23 cellular contexts compared by ENCODE assay signal in the genomic region with DNA sequence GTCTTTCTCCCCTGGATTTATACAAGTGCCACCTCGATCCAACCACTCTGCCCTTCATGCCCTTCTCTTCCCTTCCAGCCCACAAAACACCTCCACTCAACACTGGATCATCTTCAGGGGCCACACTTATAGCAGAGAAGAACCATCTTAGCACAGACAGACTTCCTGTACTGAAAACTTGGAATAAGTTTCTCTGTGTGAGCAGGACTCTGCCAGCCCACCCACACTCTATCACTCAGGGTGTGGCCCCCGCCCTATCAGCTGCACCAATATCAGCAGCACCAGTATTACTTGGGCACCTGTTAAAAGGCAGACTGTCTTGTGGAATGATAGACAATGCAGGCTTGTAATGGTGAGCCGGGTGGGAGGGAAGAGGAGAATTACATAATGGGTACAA.
DNase-seq lines count a peak whose midpoint lies in the region; ATAC-seq and TF ChIP-seq lines count a peak whose summit lies in the region.
"Had no signal": no experiment of that assay in that cellular context is flagged by ENCODE, and none has a peak within 500 bp of the region (broad histone marks: within the 10 kb centered on the region; RNA-seq: fewer than 3 reads in every experiment).

No MANE protein-coding gene starts in this region.

- peaks cover 84% of the 10 kb centered on the region for H3K4me1 Mint-ChIP-seq in activated CD4-positive, alpha-beta T cell treated with anti-CD3 and anti-CD28 coated beads for 36 hours
- peaks cover 82% of the 10 kb centered on the region for H3K4me1 Mint-ChIP-seq in activated naive CD8-positive, alpha-beta T cell treated with anti-CD3 and anti-CD28 coated beads for 36 hours
- H3K4me1 Mint-ChIP-seq in natural killer cell treated with Interleukin-12 subunit alpha and Interleukin-12 subunit beta and Interleukin-15 and Interleukin-18, amount 100 ng/mL, for 72 hours (ENCODE audit: low read depth in 2 of 2) = peaks cover 58 to 67% of the 10 kb centered on the region in 2 donors

- H3K36me3 Mint-ChIP-seq in activated CD4-positive, alpha-beta T cell treated with anti-CD3 and anti-CD28 coated beads for 36 hours (ENCODE audit: low read depth) = peaks cover 13% of the 10 kb centered on the region
- H3K36me3 Mint-ChIP-seq in activated naive CD8-positive, alpha-beta T cell treated with anti-CD3 and anti-CD28 coated beads for 36 hours = peaks cover 34% of the 10 kb centered on the region
- H3K36me3 Mint-ChIP-seq in natural killer cell treated with Interleukin-12 subunit alpha and Interleukin-12 subunit beta and Interleukin-15 and Interleukin-18, amount 100 ng/mL, for 72 hours = peaks cover 4% of the 10 kb centered on the region
- H3K36me3 Mint-ChIP-seq: neural progenitor cell had no signal

- no peaks in the 10 kb centered on the region for H4K20me1 ChIP-seq in KMS-11 (ENCODE audit: insufficient read depth)

- intact Hi-C loops in activated CD4-positive, alpha-beta T cell treated with anti-CD3 and anti-CD28 coated beads for 36 hours (cut with DNase I, micrococcal nuclease) = no loop called here

- H3K79me2 ChIP-seq in KMS-11 (ENCODE audit: insufficient read depth, low read depth) = no peaks in the 10 kb centered on the region

- H3K4me2 ChIP-seq in KMS-11 = peak overlapping the region; percentile 42; the same call in 1 of the 2 replicates
- H3K4me2 ChIP-seq: neural progenitor cell had no signal

- H3K9ac ChIP-seq in KMS-11 = no peak overlapping the region
- H3K9ac ChIP-seq: neural progenitor cell had no signal

- no peak overlapping the region for H3K27ac ChIP-seq in KMS-11
- H3K27ac ChIP-seq: coronary artery, foreskin keratinocyte, neural progenitor cell, thoracic aorta had no signal

- no peak overlapping the region for H3K4me3 ChIP-seq in KMS-11 (IDR thresholded peaks at IDR 0.05; ENCODE audit: insufficient read depth, low read depth, low read length)
- H3K4me3 ChIP-seq: coronary artery, neural progenitor cell, thoracic aorta had no signal

- no peak for DNase-seq in activated CD4-positive, alpha-beta T cell treated with anti-CD3 and anti-CD28 coated beads for 36 hours
- no peak for DNase-seq in activated CD4-positive, alpha-beta T cell treated with anti-CD3 and anti-CD28 coated beads for 4 hours
- DNase-seq in activated naive CD8-positive, alpha-beta T cell treated with anti-CD3 and anti-CD28 coated beads for 36 hours = no peak
- DNase-seq in natural killer cell treated with Interleukin-12 subunit alpha and Interleukin-12 subunit beta and Interleukin-15 and Interleukin-18, amount 100 ng/mL, for 72 hours (ENCODE audit: low spot score) = no peak
- no peak for DNase-seq in activated effector memory CD4-positive, alpha-beta T cell treated with Interleukin-2 at 50 U/mL for 16 hours
- DNase-seq in SK-N-DZ (ENCODE audit: low spot score) = no peak
- DNase-seq in cerebellar nuclear complex (lab: John Stamatoyannopoulos, UW) = no peak
- DNase-seq: foreskin keratinocyte, GDM1, HCEC 1CT, hypothalamus, KG1, kidney glomerular epithelial cell, mesendoderm, NCI-H1092, NCI-H2107, NCI-H526, SHP77 treated with DMSO at 0.1 percent for 48 hours, T-helper 9 cell had no signal

- H3K36me3 ChIP-seq in KMS-11 (ENCODE audit: insufficient read depth) = no peaks in the 10 kb centered on the region
- H3K36me3 ChIP-seq: neural progenitor cell, thoracic aorta had no signal

- no peak for ATAC-seq in activated CD4-positive, alpha-beta T cell treated with anti-CD3 and anti-CD28 coated beads for 36 hours
- ATAC-seq in natural killer cell treated with Interleukin-12 subunit alpha and Interleukin-12 subunit beta and Interleukin-15 and Interleukin-18, amount 100 ng/mL, for 72 hours = no peak
- ATAC-seq: foreskin keratinocyte had no signal

- TF ChIP-seq CTCF in KMS-11 (conservative IDR thresholded peaks at IDR 0.05; ENCODE audit: low read depth, low read length) = no peak

- peak overlapping the region; percentile 71 for H3K27ac Mint-ChIP-seq in activated CD4-positive, alpha-beta T cell treated with anti-CD3 and anti-CD28 coated beads for 36 hours
- peak overlapping the region; percentile 80 for H3K27ac Mint-ChIP-seq in activated naive CD8-positive, alpha-beta T cell treated with anti-CD3 and anti-CD28 coated beads for 36 hours
- peak overlapping the region; percentile 30 to 66 for H3K27ac Mint-ChIP-seq in natural killer cell treated with Interleukin-12 subunit alpha and Interleukin-12 subunit beta and Interleukin-15 and Interleukin-18, amount 100 ng/mL, for 72 hours
- H3K27ac Mint-ChIP-seq: neural progenitor cell had no signal

- H3K27me3 Mint-ChIP-seq in activated CD4-positive, alpha-beta T cell treated with anti-CD3 and anti-CD28 coated beads for 36 hours = no peaks in the 10 kb centered on the region
- no peaks in the 10 kb centered on the region for H3K27me3 Mint-ChIP-seq in activated naive CD8-positive, alpha-beta T cell treated with anti-CD3 and anti-CD28 coated beads for 36 hours
- H3K27me3 Mint-ChIP-seq in natural killer cell treated with Interleukin-12 subunit alpha and Interleukin-12 subunit beta and Interleukin-15 and Interleukin-18, amount 100 ng/mL, for 72 hours = no peaks in the 10 kb centered on the region

- CTCF ChIA-PET in activated CD4-positive, alpha-beta T cell treated with anti-CD3 and anti-CD28 coated beads for 36 hours (lab: Charles Lee) = interaction anchor here (1.0 to 3.2 kb wide), 6 partner anchors 10 to 124 kb away, joined by 3 to 19 read pairs (median 4); no protein-coding TSS in a partner anchor

- H3K4me3 Mint-ChIP-seq in activated CD4-positive, alpha-beta T cell treated with anti-CD3 and anti-CD28 coated beads for 36 hours = peak overlapping the region; percentile 47
- H3K4me3 Mint-ChIP-seq in activated naive CD8-positive, alpha-beta T cell treated with anti-CD3 and anti-CD28 coated beads for 36 hours = no peak overlapping the region
- H3K4me3 Mint-ChIP-seq in natural killer cell treated with Interleukin-12 subunit alpha and Interleukin-12 subunit beta and Interleukin-15 and Interleukin-18, amount 100 ng/mL, for 72 hours = peak overlapping the region; percentile 77
- H3K4me3 Mint-ChIP-seq: neural progenitor cell had no signal

- no peaks in the 10 kb centered on the region for H3K27me3 ChIP-seq in KMS-11 (ENCODE audit: insufficient read depth, low read depth)
- H3K27me3 ChIP-seq: neural progenitor cell had no signal

- peaks cover 46% of the 10 kb centered on the region for H3K4me1 ChIP-seq in KMS-11 (ENCODE audit: low read depth, poor library complexity, severe bottlenecking)
- H3K4me1 ChIP-seq: foreskin keratinocyte, neural progenitor cell had no signal

- no peaks in the 10 kb centered on the region for H3K9me3 Mint-ChIP-seq in activated CD4-positive, alpha-beta T cell treated with anti-CD3 and anti-CD28 coated beads for 36 hours (ENCODE audit: low read depth)
- peaks cover 4% of the 10 kb centered on the region for H3K9me3 Mint-ChIP-seq in activated naive CD8-positive, alpha-beta T cell treated with anti-CD3 and anti-CD28 coated beads for 36 hours
- no peaks in the 10 kb centered on the region for H3K9me3 Mint-ChIP-seq in natural killer cell treated with Interleukin-12 subunit alpha and Interleukin-12 subunit beta and Interleukin-15 and Interleukin-18, amount 100 ng/mL, for 72 hours

- POLR2A ChIA-PET in activated CD4-positive, alpha-beta T cell treated with anti-CD3 and anti-CD28 coated beads for 36 hours (lab: Charles Lee) = no interaction called here

- no peak overlapping the region for H2AFZ ChIP-seq in KMS-11 (ENCODE audit: low read depth)
- H2AFZ ChIP-seq: neural progenitor cell had no signal
